Comparison of ENCODE assay signal across 1 cellular context in genomic region chr3:43690400-43691119, GRCh38.
TF ChIP-seq lines count a peak whose summit lies in the region.

Gene ABHD5 (plus strand): TSS chr3:43690938. CDS start chr3:43690993, 55 bp downstream.

TF ChIP-seq in HepG2, 621 proteins besides CTCF, POLR2A, EP300 and RAD21 (continued from another document and continues in another):
- TF ChIP-seq ZNF646 (CRISPR knock-in tag; IDR thresholded peaks at IDR 0.05): no peak
- no peak for TF ChIP-seq ZNF496 (CRISPR knock-in tag; IDR thresholded peaks at IDR 0.05; ENCODE audit: insufficient replicate concordance)
- TF ChIP-seq ZNF891 (CRISPR knock-in tag; IDR thresholded peaks at IDR 0.05): peak; percentile 65; the same call in 1 of the 2 replicates
- TF ChIP-seq MYPOP (CRISPR knock-in tag; IDR thresholded peaks at IDR 0.05): peak; percentile 95
- TF ChIP-seq ZNF598 (CRISPR knock-in tag; IDR thresholded peaks at IDR 0.05; ENCODE audit: borderline replicate concordance): no peak
- TF ChIP-seq ZBTB10 (CRISPR knock-in tag; IDR thresholded peaks at IDR 0.05; ENCODE audit: borderline replicate concordance): no peak
- peak; percentile 52; the same call in 1 of the 2 replicates for TF ChIP-seq FOSL2 (CRISPR knock-in tag; IDR thresholded peaks at IDR 0.05)
- 0 out of 2 replicates have a peak, but pooled peaks have one; percentile 49 for TF ChIP-seq ZNF577 (CRISPR knock-in tag; IDR thresholded peaks at IDR 0.05; ENCODE audit: borderline replicate concordance, low read depth)
- no peak for TF ChIP-seq ELK4 (CRISPR knock-in tag; IDR thresholded peaks at IDR 0.05; ENCODE audit: borderline replicate concordance)
- peak; percentile 82; the same call in 1 of the 2 replicates for TF ChIP-seq TSC22D2 (CRISPR knock-in tag; IDR thresholded peaks at IDR 0.05; ENCODE audit: borderline replicate concordance)
- no peak for TF ChIP-seq CCAR2 (optimal IDR thresholded peaks at IDR 0.05; ENCODE audit: low read depth, low read length)
- TF ChIP-seq HMG20B (CRISPR knock-in tag; conservative IDR thresholded peaks at IDR 0.05): no peak
- TF ChIP-seq SP5 (CRISPR knock-in tag; IDR thresholded peaks at IDR 0.05; ENCODE audit: borderline replicate concordance, low read depth): peak; percentile 47; the same call in 1 of the 2 replicates
- no peak; the same call in 1 of the 2 replicates for TF ChIP-seq SP140L (CRISPR knock-in tag; IDR thresholded peaks at IDR 0.05; ENCODE audit: borderline replicate concordance)
- TF ChIP-seq PHF8 (CRISPR knock-in tag; IDR thresholded peaks at IDR 0.05): peak; percentile 83
- no peak for TF ChIP-seq MYNN (CRISPR knock-in tag; IDR thresholded peaks at IDR 0.05; ENCODE audit: low read depth)
- TF ChIP-seq TAF15 (IDR thresholded peaks at IDR 0.05; ENCODE audit: low read depth, low read length, poor library complexity, severe bottlenecking): peak; percentile 70
- TF ChIP-seq GATA4 (IDR thresholded peaks at IDR 0.05; ENCODE audit: borderline replicate concordance, low read depth): peak; percentile 85; the same call in 1 of the 2 replicates
- peak; percentile 96; the same call in 1 of the 2 replicates for TF ChIP-seq ZNF775 (CRISPR knock-in tag; IDR thresholded peaks at IDR 0.05; ENCODE audit: borderline replicate concordance)
- no peak for TF ChIP-seq E2F1 (CRISPR knock-in tag; IDR thresholded peaks at IDR 0.05)
- peak; percentile 97 for TF ChIP-seq TMF1 (CRISPR knock-in tag; IDR thresholded peaks at IDR 0.05; ENCODE audit: low read depth)
- peak; percentile 84 for TF ChIP-seq SNAPC2 (CRISPR knock-in tag; IDR thresholded peaks at IDR 0.05)
- TF ChIP-seq ZNF24 (IDR thresholded peaks at IDR 0.05): no peak
- TF ChIP-seq KAT8 (CRISPR knock-in tag; IDR thresholded peaks at IDR 0.05): peak; percentile 60; the same call in 1 of the 2 replicates
- peak; percentile 90; the same call in 1 of the 2 replicates for TF ChIP-seq ZNF446 (CRISPR knock-in tag; IDR thresholded peaks at IDR 0.05)
- no peak for TF ChIP-seq TRAFD1 (CRISPR knock-in tag; IDR thresholded peaks at IDR 0.05; ENCODE audit: borderline replicate concordance)
- TF ChIP-seq ZBTB25 (CRISPR knock-in tag; IDR thresholded peaks at IDR 0.05): peak; percentile 72
- TF ChIP-seq ZSCAN30 (CRISPR knock-in tag; IDR thresholded peaks at IDR 0.05): no peak
- TF ChIP-seq ZNF672 (CRISPR knock-in tag; IDR thresholded peaks at IDR 0.05): no peak
- TF ChIP-seq CSRNP2 (CRISPR knock-in tag; conservative IDR thresholded peaks at IDR 0.05; ENCODE audit: low read depth): no peak
- peak; percentile 90 for TF ChIP-seq ZGPAT (CRISPR knock-in tag; IDR thresholded peaks at IDR 0.05)
- TF ChIP-seq KDM5B (CRISPR knock-in tag; IDR thresholded peaks at IDR 0.05; ENCODE audit: borderline replicate concordance): peak; percentile 94
- no peak for TF ChIP-seq BCLAF1 (IDR thresholded peaks at IDR 0.05)
